8 cellular contexts compared by ENCODE assay signal in genomic region chr1:5991784-5992033, GRCh38. TPM values are rescaled to one million over a fixed set of nuclear protein-coding genes. Genes with fewer than 3 reads are reported as not detected.
DNase-seq lines count a peak whose midpoint lies in the region; ATAC-seq, FAIRE-seq and TF ChIP-seq lines count a peak whose summit lies in the region.

No MANE protein-coding gene starts in this region.

- no peaks in the 10 kb centered on the region for H3K9me3 ChIP-seq in CD8-positive, alpha-beta memory T cell (ENCODE audit: low read length)
- H3K9me3 ChIP-seq in HUES64 (ENCODE audit: insufficient read depth, low read depth, low read length) = no peaks in the 10 kb centered on the region
- no peaks in the 10 kb centered on the region for H3K9me3 ChIP-seq in GM12878 (replicated peaks; ENCODE audit: control insufficient read depth, insufficient read depth, low read length)
- H3K9me3 ChIP-seq in testis = no peaks in the 10 kb centered on the region

- no peak for TF ChIP-seq POLR2A in GM12878 (IDR thresholded peaks at IDR 0.05; ENCODE audit: low read depth, low read length)
- no peak for TF ChIP-seq POLR2A in testis (IDR thresholded peaks at IDR 0.05)

- peaks cover 32% of the 10 kb centered on the region for H3K79me2 ChIP-seq in GM12878 (ENCODE audit: control insufficient read depth, insufficient read depth, low read length)

- peaks cover 0 to 3% of the 10 kb centered on the region in 2 donors for H3K27me3 Mint-ChIP-seq in CD8-positive, alpha-beta memory T cell

- no peak for DNase-seq in CD8-positive, alpha-beta memory T cell
- DNase-seq in GM20000 (ENCODE audit: low spot score) (peak; percentile 89), GM12878 (ENCODE audit: low read depth, low spot score) (no peak), testis (peak; percentile 57), D341Med (ENCODE audit: low spot score) (no peak)

- FAIRE-seq in GM12878 (lab: Jason Lieb, UNC) = no peak

- H3K4me1 ChIP-seq in CD8-positive, alpha-beta memory T cell (ENCODE audit: insufficient read depth, low read length) = peaks cover 32% of the 10 kb centered on the region
- peaks cover 9% of the 10 kb centered on the region; the same call in 1 of the 2 replicates for H3K4me1 ChIP-seq in HUES64 (ENCODE audit: insufficient read depth, low read length)
- H3K4me1 ChIP-seq in GM12878 (ENCODE audit: control insufficient read depth, insufficient read depth, low read length) = peaks cover 16% of the 10 kb centered on the region
- H3K4me1 ChIP-seq in testis = peaks cover 16% of the 10 kb centered on the region

- H3K9ac ChIP-seq in HUES64 (ENCODE audit: low read depth, low read length) = peak overlapping the region; percentile 86
- H3K9ac ChIP-seq in GM12878 (ENCODE audit: control insufficient read depth, insufficient read depth, low read length) = peak overlapping the region; percentile 59

- peak; percentile 48 for ATAC-seq in GM12878
- ATAC-seq in HG02588 (IDR thresholded peaks at IDR 0.05; ENCODE audit: unreplicated experiment) = no peak

- H3K4me2 ChIP-seq in GM12878 (ENCODE audit: control insufficient read depth, insufficient read depth) = peak overlapping the region; percentile 92

- peak overlapping the region in 5 of 8 donors; percentile 89 to 97 (median 95) for H3K27ac Mint-ChIP-seq in CD8-positive, alpha-beta memory T cell

- RAD21 ChIA-PET in GM12878 (lab: Charles Lee; ENCODE audit: unreplicated experiment) = interaction anchor here (0.6 kb wide), 1 partner anchor 37 kb away, joined by 4 read pairs; no protein-coding TSS in a partner anchor

- H3K9me3 Mint-ChIP-seq in CD8-positive, alpha-beta memory T cell = no peaks in the 10 kb centered on the region

- SMC1A ChIA-PET in GM12878 (lab: Charles Lee; ENCODE audit: uncharacterized antibody, unreplicated experiment) = no interaction called here

- H3K27me3 ChIP-seq in CD8-positive, alpha-beta memory T cell (ENCODE audit: insufficient read depth, low read length, poor library complexity, severe bottlenecking) = no peaks in the 10 kb centered on the region
- peaks cover 37% of the 10 kb centered on the region for H3K27me3 ChIP-seq in HUES64 (ENCODE audit: insufficient read depth, low read length)
- H3K27me3 ChIP-seq in GM12878 (replicated peaks in 1 of 2; ENCODE audit: control insufficient read depth in 2 of 2, insufficient read depth in 2 of 2, low read length in 1 of 2) = no peaks in the 10 kb centered on the region
- H3K27me3 ChIP-seq in layer of hippocampus (ENCODE audit: control insufficient read depth, insufficient read depth, low read length) = no peaks in the 10 kb centered on the region
- H3K27me3 ChIP-seq in testis = no peaks in the 10 kb centered on the region

- no peaks in the 10 kb centered on the region for H3K36me3 ChIP-seq in CD8-positive, alpha-beta memory T cell (ENCODE audit: insufficient read depth, low read length)
- H3K36me3 ChIP-seq in HUES64 (ENCODE audit: insufficient read depth, low read length) (no peaks in the 10 kb centered on the region), GM12878 (ENCODE audit: control insufficient read depth in 2 of 2, insufficient read depth in 2 of 2, low read length in 1 of 2) (peaks cover 3 to 4% of the 10 kb centered on the region in 2 experiments; a peak in 2 of 4 replicates), testis (ENCODE audit: low read depth, missing control alignments) (no peaks in the 10 kb centered on the region)

- H4K20me1 ChIP-seq in GM12878 (ENCODE audit: control insufficient read depth, insufficient read depth) = no peaks in the 10 kb centered on the region

- CTCF ChIA-PET in CD8-positive, alpha-beta memory T cell (lab: Charles Lee) = no interaction called here
- CTCF ChIA-PET in GM12878 (lab: Yijun Ruan, JAX) = no interaction called here

- TF ChIP-seq CTCF in GM20000 (IDR thresholded peaks at IDR 0.05; ENCODE audit: extremely low read depth, missing control alignments) (no peak), GM12878 (IDR thresholded peaks at IDR 0.05 in 2 of 3, conservative IDR thresholded peaks at IDR 0.05 in 1 of 3; ENCODE audit: control insufficient read depth in 2 of 3, extremely low read depth in 1 of 3, insufficient read depth in 1 of 3, low read depth in 3 of 3, low read length in 3 of 3) (no peak), testis (IDR thresholded peaks at IDR 0.05) (no peak)

- peak overlapping the region; percentile 93 to 99 (median 96) for H3K4me3 Mint-ChIP-seq in CD8-positive, alpha-beta memory T cell

- under 1% methylated on average over 22 of the region's 22 CpGs for WGBS in HUES64
- WGBS in GM12878 (ENCODE audit: insufficient coverage, insufficient replicate concordance, low lambda C conversion rate, missing lambda C conversion rate) = 0% methylated on average over 4 of the region's 22 CpGs
- WGBS in testis, 2 donors = 0% methylated on average over 20 of the region's 22 CpGs; no CpG with 5 or more reads in 1 of the 2 donors

- H2AFZ ChIP-seq in GM12878 (ENCODE audit: control insufficient read depth, low read depth, low read length) = peak overlapping the region; percentile 92

- no peak for TF ChIP-seq RAD21 in GM12878 (IDR thresholded peaks at IDR 0.05; ENCODE audit: insufficient read depth, low read depth, low read length)

- no TSS peak for BruUV-seq in GM12878 (replicated peaks; lab: Mats Ljungman, UMichigan)

- H3K27ac ChIP-seq in CD8-positive, alpha-beta memory T cell (ENCODE audit: low read depth, low read length) = peak overlapping the region; percentile 98
- H3K27ac ChIP-seq in HUES64 (ENCODE audit: low read depth, low read length) (peak overlapping the region; percentile 77), GM12878 (ENCODE audit: control insufficient read depth, insufficient read depth) (peak overlapping the region; percentile 66), layer of hippocampus (ENCODE audit: low read depth, low read length) (peak overlapping the region; percentile 92), testis (peak overlapping the region; percentile 91 to 94)

- peaks cover 27 to 40% (median 31%) of the 10 kb centered on the region in 3 donors for H3K4me1 Mint-ChIP-seq in CD8-positive, alpha-beta memory T cell

- TF ChIP-seq EP300 in GM12878 (IDR thresholded peaks at IDR 0.05; ENCODE audit: borderline replicate concordance in 1 of 2, control insufficient read depth in 1 of 2, low read depth in 2 of 2, low read length in 2 of 2) = no peak

- H3K4me3 ChIP-seq in CD8-positive, alpha-beta memory T cell (ENCODE audit: low read length) = peak overlapping the region; percentile 93
- H3K4me3 ChIP-seq in HUES64 (ENCODE audit: low read length) (peak overlapping the region; percentile 95), GM12878 (peak overlapping the region; percentile 94), testis (peak overlapping the region; percentile 84)

- H3K36me3 Mint-ChIP-seq in CD8-positive, alpha-beta memory T cell = peaks cover 0 to 22% (median 0%) of the 10 kb centered on the region in 3 donors

- intact Hi-C loops in GM12878 (cut with micrococcal nuclease; ENCODE audit: unreplicated experiment) (loop anchor here (1.0 kb wide), 1 partner anchor 35 kb away; no protein-coding TSS in a partner anchor), testis (cut with DNase I; ENCODE audit: low total_unique reads) (no loop called here)

- POLR2A ChIA-PET in CD8-positive, alpha-beta memory T cell (lab: Charles Lee) = interaction anchor here (4.0 kb wide), 1 partner anchor 34 kb away, joined by 42 read pairs; no protein-coding TSS in a partner anchor
- POLR2A ChIA-PET in GM12878 (lab: Charles Lee) = interaction anchor here (1.2 to 4.7 kb wide), 2 partner anchors 11 to 34 kb away, joined by 3 to 38 read pairs; no protein-coding TSS in a partner anchor

- in situ Hi-C loops in GM12878 (cut with MboI) = no loop called here

RNA-seq across cellular contexts. Expression of gene NPHP4, which starts 0.5 kb away (rescaled TPM):
- 10 to 100 TPM; 11.2 to 11.5 TPM for total RNA-seq in CD8-positive, alpha-beta memory T cell
- 1.2 TPM for polyA plus RNA-seq in CD8-positive, alpha-beta memory T cell
- 7.3 TPM for polyA plus RNA-seq in HUES64 (2013, experiment 1 of 2)
- polyA plus RNA-seq in HUES64 (2013, experiment 2 of 2) = 6.9 TPM
- 33.2 and 39.6 TPM in 2 replicates for total RNA-seq in GM12878 (2013; cell fraction: nucleolus; rRNA removed)
- total RNA-seq in GM12878 (2014; rRNA removed) = 3.2 and 3.8 TPM in 2 replicates
- total RNA-seq in GM12878 (2014; rRNA removed; fragmentation: Illumina TruSeq; extraction: Trizol) = 2.1 TPM in 2 replicates
- 8.3 and 10.5 TPM in 2 replicates for total RNA-seq in GM12878 (2021)
- polyA plus RNA-seq in GM12878 (2011; ENCODE audit: low read depth) = 1.9 TPM
- polyA plus RNA-seq in GM12878 (2011; rRNA removed) = 1.6 and 2.9 TPM in 2 replicates
- 3.3 and 4.8 TPM in 2 replicates for polyA plus RNA-seq in GM12878 (2011; cell fraction: cytosol; rRNA removed)
- polyA plus RNA-seq in GM12878 (2011; cell fraction: nucleus; rRNA removed) = 41.4 and 46.9 TPM in 2 replicates
- 4.5 and 4.6 TPM in 2 replicates for polyA plus RNA-seq in GM12878 (2012)
- 1.4 and 2.6 TPM in 2 replicates for polyA plus RNA-seq in GM12878 (2014; fragmentation: Illumina TruSeq; extraction: Trizol)
- under 1 TPM; 0.16 to 0.66 TPM for polyA plus RNA-seq in GM12878 (2014; fragmentation: Nextera tagmentation; extraction: Ambion mirVana)
- polyA plus RNA-seq in GM12878 (2014; rRNA removed) = 5.3 and 6.8 TPM in 2 replicates
- polyA plus RNA-seq in GM12878 (2016; fragmentation: Nextera tagmentation; extraction: Ambion mirVana) = 1 to 10 TPM; 3.3 TPM
- polyA minus RNA-seq in GM12878 (2011; rRNA and poly(A)+ RNA removed) = 5.6 and 11.7 TPM in 2 replicates
- polyA minus RNA-seq in GM12878 (2011; cell fraction: cytosol; rRNA and poly(A)+ RNA removed) = 3.8 and 4.0 TPM in 2 replicates
- polyA minus RNA-seq in GM12878 (2011; cell fraction: nucleus; rRNA and poly(A)+ RNA removed) = 11.2 and 18.5 TPM in 2 replicates
- total RNA-seq in testis = 10 to 100 TPM; 49.4 to 65.9 TPM
- 26.3 TPM for polyA plus RNA-seq in testis (ENCODE audit: insufficient read depth, low read depth, low replicate concordance)

RNA-seq across cellular contexts. Expression of gene KCNAB2, which starts 54.0 kb away (rescaled TPM):
- total RNA-seq in CD8-positive, alpha-beta memory T cell = 100 to 1,000 TPM; 171 TPM
- polyA plus RNA-seq in CD8-positive, alpha-beta memory T cell = 52.6 TPM
- polyA plus RNA-seq in HUES64 (2013, experiment 1 of 2) = 3.6 TPM
- 3.7 TPM for polyA plus RNA-seq in HUES64 (2013, experiment 2 of 2)
- total RNA-seq in GM12878 (2013; cell fraction: nucleolus; rRNA removed) = 140 and 169 TPM in 2 replicates
- total RNA-seq in GM12878 (2014; rRNA removed) (46.6 and 55.6 TPM in 2 replicates), GM12878 (2014; rRNA removed; fragmentation: Illumina TruSeq; extraction: Trizol) (34.8 and 36.9 TPM in 2 replicates), GM12878 (2021) (118 and 123 TPM in 2 replicates), testis (1 to 10 TPM; 9.0 to 9.3 TPM)
- 19.6 TPM for polyA plus RNA-seq in GM12878 (2011; ENCODE audit: low read depth)
- polyA plus RNA-seq in GM12878 (2011; rRNA removed) (59.0 and 117 TPM in 2 replicates), GM12878 (2014; fragmentation: Illumina TruSeq; extraction: Trizol) (23.7 and 57.4 TPM in 2 replicates), GM12878 (2014; fragmentation: Nextera tagmentation; extraction: Ambion mirVana) (1 to 10 TPM; 2.9 to 4.7 TPM), GM12878 (2014; rRNA removed) (98.9 and 115 TPM in 2 replicates), GM12878 (2016; fragmentation: Nextera tagmentation; extraction: Ambion mirVana) (10 to 100 TPM; 67.5 to 73.2 TPM), testis (ENCODE audit: insufficient read depth, low read depth, low replicate concordance) (9.8 TPM)
- polyA plus RNA-seq in GM12878 (2011; cell fraction: cytosol; rRNA removed) = 99.8 and 112 TPM in 2 replicates
- 639 and 737 TPM in 2 replicates for polyA plus RNA-seq in GM12878 (2011; cell fraction: nucleus; rRNA removed)
- polyA plus RNA-seq in GM12878 (2012) = 60.1 and 83.6 TPM in 2 replicates
- 64.4 and 91.4 TPM in 2 replicates for polyA minus RNA-seq in GM12878 (2011; rRNA and poly(A)+ RNA removed)
- polyA minus RNA-seq in GM12878 (2011; cell fraction: cytosol; rRNA and poly(A)+ RNA removed) = 39.9 and 41.6 TPM in 2 replicates
- 90.3 and 105 TPM in 2 replicates for polyA minus RNA-seq in GM12878 (2011; cell fraction: nucleus; rRNA and poly(A)+ RNA removed)

Comparison
In these comparisons a context has a peak if more than half of its experiments do, and no peak if none do; other contexts are left out.
1. DNase-seq: peak in GM20000 (single experiment) and testis (single experiment); none in CD8-positive, alpha-beta memory T cell (0 of 5), GM12878 (single experiment) and D341Med (single experiment).
2. Peak in every context shown above with its lines, with median percentiles within 50 percentile points of each other: H3K27ac ChIP-seq and H3K4me3 ChIP-seq.